Comparison of ENCODE assay signal across 20 cellular contexts in the genomic region with DNA sequence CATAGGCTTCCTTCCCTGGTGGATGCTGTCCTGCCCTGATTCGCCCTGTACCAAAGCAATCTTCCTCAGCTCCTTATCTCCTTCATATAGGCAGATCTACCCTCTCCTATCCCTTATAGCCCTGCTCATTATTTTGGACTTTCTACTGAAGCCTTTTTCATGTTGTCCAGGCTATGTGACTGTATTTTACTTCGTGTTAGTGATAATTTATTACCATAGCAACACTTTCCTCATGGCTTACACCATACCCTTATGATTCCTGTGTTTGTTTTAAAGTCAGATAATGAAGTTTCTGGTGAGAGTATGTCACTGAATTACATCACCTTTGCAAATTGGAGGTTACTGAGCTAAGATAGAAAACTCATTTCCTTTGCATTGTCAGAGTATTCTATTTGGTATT.
DNase-seq lines count a peak whose midpoint lies in the region; TF ChIP-seq lines count a peak whose summit lies in the region.
"Had no signal": no experiment of that assay in that cellular context is flagged by ENCODE, and none has a peak within 500 bp of the region (broad histone marks: within the 10 kb centered on the region; RNA-seq: fewer than 3 reads in every experiment).

No MANE protein-coding gene starts in this region.

- H3K4me3 ChIP-seq in mesenchymal stem cell (ENCODE audit: insufficient read depth in 1 of 2, low read depth in 1 of 2, low read length in 2 of 2): no peak overlapping the region
- no peak overlapping the region for H3K4me3 ChIP-seq in Karpas-422 (ENCODE audit: low read length)
- H3K4me3 ChIP-seq in SJCRH30: no peak overlapping the region
- H3K4me3 ChIP-seq: spleen, upper lobe of left lung had no signal

- no peaks in the 10 kb centered on the region; the same call in 1 of the 2 replicates for H3K27me3 Mint-ChIP-seq in HFFc6 (ENCODE audit: insufficient read depth)
- H3K27me3 Mint-ChIP-seq in activated CD4-positive, alpha-beta memory T cell treated with anti-CD3 and anti-CD28 coated beads for 36 hours: no peaks in the 10 kb centered on the region
- H3K27me3 Mint-ChIP-seq: activated CD8-positive, alpha-beta memory T cell treated with anti-CD3 and anti-CD28 coated beads, Interleukin-2, amount 10 ng/mL, durations not matched to agents 7 days and 5 days; naive B cell; stimulated activated memory B cell treated with anti-CD40 and anti-IgM and Interleukin-4, amounts not matched to agents 10 μg/mL and 1 μg/mL and 100 μg/mL, for 72 hours had no signal

- peaks cover 61% of the 10 kb centered on the region for H3K4me1 Mint-ChIP-seq in HFFc6 (ENCODE audit: low read depth)
- H3K4me1 Mint-ChIP-seq in activated CD4-positive, alpha-beta memory T cell treated with anti-CD3 and anti-CD28 coated beads for 36 hours (ENCODE audit: low read depth): no peaks in the 10 kb centered on the region
- H3K4me1 Mint-ChIP-seq: activated CD8-positive, alpha-beta memory T cell treated with anti-CD3 and anti-CD28 coated beads, Interleukin-2, amount 10 ng/mL, durations not matched to agents 7 days and 5 days; naive B cell; stimulated activated memory B cell treated with anti-CD40 and anti-IgM and Interleukin-4, amounts not matched to agents 10 μg/mL and 1 μg/mL and 100 μg/mL, for 72 hours had no signal

- intact Hi-C loops in activated CD4-positive, alpha-beta memory T cell treated with anti-CD3 and anti-CD28 coated beads for 36 hours (cut with micrococcal nuclease): no loop called here

- WGBS in mesenchymal stem cell: 100% methylated on average over 1 of the region's 2 CpGs

- no peak overlapping the region for H3K4me2 ChIP-seq in mesenchymal stem cell (ENCODE audit: low read length, poor library complexity, severe bottlenecking)
- H3K4me2 ChIP-seq in Karpas-422 (ENCODE audit: low read depth, low read length, poor library complexity, severe bottlenecking): no peak overlapping the region

- no peaks in the 10 kb centered on the region for H3K36me3 ChIP-seq in mesenchymal stem cell (ENCODE audit: control insufficient read depth in 1 of 2, insufficient read depth in 2 of 2, low read depth in 1 of 2, low read length in 2 of 2)
- no peaks in the 10 kb centered on the region for H3K36me3 ChIP-seq in Karpas-422 (ENCODE audit: insufficient read depth, low read length)
- no peaks in the 10 kb centered on the region for H3K36me3 ChIP-seq in SJCRH30
- H3K36me3 ChIP-seq: spleen, upper lobe of left lung had no signal

- no peak overlapping the region; the same call in 1 of the 2 replicates for H3K4me3 Mint-ChIP-seq in HFFc6
- no peak overlapping the region for H3K4me3 Mint-ChIP-seq in activated CD4-positive, alpha-beta memory T cell treated with anti-CD3 and anti-CD28 coated beads for 36 hours
- H3K4me3 Mint-ChIP-seq: activated CD8-positive, alpha-beta memory T cell treated with anti-CD3 and anti-CD28 coated beads, Interleukin-2, amount 10 ng/mL, durations not matched to agents 7 days and 5 days; naive B cell; stimulated activated memory B cell treated with anti-CD40 and anti-IgM and Interleukin-4, amounts not matched to agents 10 μg/mL and 1 μg/mL and 100 μg/mL, for 72 hours had no signal

- H3K9ac ChIP-seq in mesenchymal stem cell (ENCODE audit: low read length) (peak overlapping the region; percentile 27), Karpas-422 (ENCODE audit: low read length) (no peak overlapping the region)

- no peak overlapping the region for H3K23ac ChIP-seq in mesenchymal stem cell (ENCODE audit: low read length in 2 of 2)

- H4K20me1 ChIP-seq in Karpas-422 (ENCODE audit: insufficient read depth, low read depth, low read length): no peaks in the 10 kb centered on the region

- peaks cover 4% of the 10 kb centered on the region; the same call in 1 of the 2 replicates for H3K36me3 Mint-ChIP-seq in HFFc6 (ENCODE audit: low read depth)
- H3K36me3 Mint-ChIP-seq in activated CD4-positive, alpha-beta memory T cell treated with anti-CD3 and anti-CD28 coated beads for 36 hours: no peaks in the 10 kb centered on the region
- H3K36me3 Mint-ChIP-seq: activated CD8-positive, alpha-beta memory T cell treated with anti-CD3 and anti-CD28 coated beads, Interleukin-2, amount 10 ng/mL, durations not matched to agents 7 days and 5 days; naive B cell; stimulated activated memory B cell treated with anti-CD40 and anti-IgM and Interleukin-4, amounts not matched to agents 10 μg/mL and 1 μg/mL and 100 μg/mL, for 72 hours had no signal

- no peak overlapping the region for H2AK5ac ChIP-seq in mesenchymal stem cell (ENCODE audit: low read length, severe bottlenecking)

- TF ChIP-seq CTCF in HFFc6 (IDR thresholded peaks at IDR 0.05): no peak

- H3K27me3 ChIP-seq in mesenchymal stem cell (ENCODE audit: control insufficient read depth in 1 of 2, insufficient read depth in 1 of 2, low read length in 2 of 2) (no peaks in the 10 kb centered on the region), Karpas-422 (ENCODE audit: low read length) (no peaks in the 10 kb centered on the region), SJCRH30 (no peaks in the 10 kb centered on the region)
- H3K27me3 ChIP-seq: spleen, upper lobe of left lung had no signal

- no peak overlapping the region for H4K8ac ChIP-seq in mesenchymal stem cell (ENCODE audit: low read length)

- H2BK15ac ChIP-seq in mesenchymal stem cell (ENCODE audit: low read depth, poor library complexity, severe bottlenecking): no peak overlapping the region

- H3K9me3 ChIP-seq in mesenchymal stem cell (ENCODE audit: control insufficient read depth, low read length): no peaks in the 10 kb centered on the region
- peaks cover 27% of the 10 kb centered on the region for H3K9me3 ChIP-seq in Karpas-422 (ENCODE audit: low read length)
- H3K9me3 ChIP-seq in SJCRH30 (replicated peaks): no peaks in the 10 kb centered on the region
- H3K9me3 ChIP-seq: spleen, upper lobe of left lung had no signal

- POLR2A ChIA-PET in activated CD4-positive, alpha-beta memory T cell treated with anti-CD3 and anti-CD28 coated beads for 36 hours (lab: Charles Lee): no interaction called here

- H3K9me2 ChIP-seq in Karpas-422 (replicated peaks; ENCODE audit: insufficient read depth, low read length): no peaks in the 10 kb centered on the region

- DNase-seq in HFFc6 (peak; percentile 17), RKO (ENCODE audit: low spot score) (peak; percentile 19), dermis blood vessel endothelial cell (peak; percentile 73), mesenchymal stem cell (peak; percentile 66), Karpas-422 (no peak), mesenteric fat pad (ENCODE audit: low spot score) (no peak), SJCRH30 (no peak)
- DNase-seq in activated CD4-positive, alpha-beta memory T cell treated with anti-CD3 and anti-CD28 coated beads for 36 hours: no peak
- DNase-seq: activated CD4-positive, CD25-positive, alpha-beta regulatory T cell; activated CD8-positive, alpha-beta memory T cell treated with anti-CD3 and anti-CD28 coated beads, Interleukin-2, amount 10 ng/mL, durations not matched to agents 7 days and 5 days; anterior cingulate cortex; left ventricle myocardium superior; naive B cell; NCI-H526; posterior cingulate gyrus; spleen; T-helper 2 cell; upper lobe of left lung had no signal

- no peak overlapping the region for H3K4ac ChIP-seq in mesenchymal stem cell (ENCODE audit: low read depth in 1 of 2, low read length in 2 of 2)

- H3K79me2 ChIP-seq in Karpas-422 (ENCODE audit: low read length): no peaks in the 10 kb centered on the region

- no peak overlapping the region for H2BK12ac ChIP-seq in mesenchymal stem cell (ENCODE audit: low read length in 2 of 2)

- H3K18ac ChIP-seq in mesenchymal stem cell (ENCODE audit: low read depth in 1 of 2, low read length in 2 of 2): no peak overlapping the region

- H3K4me1 ChIP-seq in mesenchymal stem cell (ENCODE audit: control insufficient read depth, insufficient read depth, low read depth, low read length) (no peaks in the 10 kb centered on the region), Karpas-422 (ENCODE audit: low read length) (no peaks in the 10 kb centered on the region), SJCRH30 (no peaks in the 10 kb centered on the region)
- H3K4me1 ChIP-seq: spleen, upper lobe of left lung had no signal

- H2BK120ac ChIP-seq in mesenchymal stem cell (ENCODE audit: low read depth, low read length): no peak overlapping the region

- no peak overlapping the region for H4K91ac ChIP-seq in mesenchymal stem cell (ENCODE audit: low read length)

- no peaks in the 10 kb centered on the region for H3K9me3 Mint-ChIP-seq in HFFc6
- no peaks in the 10 kb centered on the region for H3K9me3 Mint-ChIP-seq in activated CD4-positive, alpha-beta memory T cell treated with anti-CD3 and anti-CD28 coated beads for 36 hours

- CTCF ChIA-PET in activated CD4-positive, alpha-beta memory T cell treated with anti-CD3 and anti-CD28 coated beads for 36 hours (lab: Charles Lee): no interaction called here

- H3K27ac Mint-ChIP-seq in HFFc6: peak overlapping the region; percentile 66
- no peak overlapping the region for H3K27ac Mint-ChIP-seq in activated CD4-positive, alpha-beta memory T cell treated with anti-CD3 and anti-CD28 coated beads for 36 hours
- H3K27ac Mint-ChIP-seq: activated CD8-positive, alpha-beta memory T cell treated with anti-CD3 and anti-CD28 coated beads, Interleukin-2, amount 10 ng/mL, durations not matched to agents 7 days and 5 days; naive B cell; stimulated activated memory B cell treated with anti-CD40 and anti-IgM and Interleukin-4, amounts not matched to agents 10 μg/mL and 1 μg/mL and 100 μg/mL, for 72 hours had no signal

- H2BK5ac ChIP-seq in mesenchymal stem cell (ENCODE audit: low read depth, low read length, poor library complexity, severe bottlenecking): no peak overlapping the region

- H3K14ac ChIP-seq in mesenchymal stem cell (ENCODE audit: low read length in 2 of 2): no peak overlapping the region

- no peaks in the 10 kb centered on the region for H3K79me1 ChIP-seq in mesenchymal stem cell (replicated peaks; ENCODE audit: low read length, poor library complexity, severe bottlenecking)

- H3K27ac ChIP-seq in mesenchymal stem cell (ENCODE audit: low read length, poor library complexity, severe bottlenecking) (no peak overlapping the region), Karpas-422 (ENCODE audit: low read length) (no peak overlapping the region), SJCRH30 (no peak overlapping the region)
- H3K27ac ChIP-seq: C4-2B, spleen, upper lobe of left lung had no signal

- no peak overlapping the region for H2AFZ ChIP-seq in mesenchymal stem cell (ENCODE audit: low read depth, low read length)
- no peak overlapping the region for H2AFZ ChIP-seq in Karpas-422 (ENCODE audit: low read length)

Comparison
In these comparisons a context has a peak if more than half of its experiments do, and no peak if none do; other contexts are left out.
1. DNase-seq: peak in HFFc6 (single experiment), RKO (single experiment), dermis blood vessel endothelial cell (single experiment) and mesenchymal stem cell (single experiment); none in Karpas-422 (single experiment), mesenteric fat pad (single experiment), activated CD4-positive, alpha-beta memory T cell treated with anti-CD3 and anti-CD28 coated beads for 36 hours (single experiment) and SJCRH30 (0 of 2).